ENCODE assay signal across 20 cellular contexts in the genomic region with DNA sequence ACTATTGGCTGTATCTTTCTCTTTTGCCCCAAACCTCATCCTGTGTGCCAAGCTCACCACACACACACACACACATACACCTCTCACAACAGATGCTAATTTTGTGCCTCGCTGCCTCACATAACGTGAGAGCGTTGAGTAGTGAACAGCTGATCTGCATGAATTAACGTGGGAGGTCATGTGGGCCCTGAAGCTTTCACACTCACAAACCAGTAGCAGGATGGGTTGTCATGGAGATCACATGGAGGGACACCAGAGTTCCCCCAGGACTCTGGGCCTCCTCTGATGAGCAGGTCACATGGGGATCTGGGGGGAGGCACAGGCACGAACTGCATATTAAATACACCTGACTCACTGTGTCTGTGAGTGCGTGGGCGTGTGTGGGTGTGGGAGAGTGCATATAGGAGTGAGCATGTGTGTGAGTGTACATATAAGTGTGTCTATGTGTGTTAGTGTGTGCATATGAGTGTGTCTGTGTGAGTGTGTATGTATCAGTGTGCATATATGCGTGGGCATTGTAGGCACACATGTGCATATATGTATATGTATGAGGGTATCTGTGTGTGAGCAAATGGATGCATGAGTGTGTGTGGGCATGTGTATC.
DNase-seq lines count a peak whose midpoint lies in the region; ATAC-seq and TF ChIP-seq lines count a peak whose summit lies in the region.
"Had no signal": no experiment of that assay in that cellular context is flagged by ENCODE, and none has a peak within 500 bp of the region (broad histone marks: within the 10 kb centered on the region; RNA-seq: fewer than 3 reads in every experiment).

No MANE protein-coding gene starts in this region.

- intact Hi-C loops in PC-3 (cut with micrococcal nuclease) = loop anchor here (2.0 to 10.0 kb wide), 3 partner anchors 64 to 447 kb away; no protein-coding TSS in a partner anchor

- no peak overlapping the region for H2AFZ ChIP-seq in PC-3 (ENCODE audit: low read length)

- no peak overlapping the region for H3K4me3 ChIP-seq in PC-3 (ENCODE audit: low read length)

- no peaks in the 10 kb centered on the region for H3K79me2 ChIP-seq in PC-3 (ENCODE audit: low read length)

- POLR2A ChIA-PET in PC-3 (lab: Charles Lee; ENCODE audit: unreplicated experiment) = interaction anchor here (0.6 to 0.7 kb wide), 3 partner anchors 56 to 452 kb away, joined by 3 to 6 read pairs (median 4); no protein-coding TSS in a partner anchor

- no peaks in the 10 kb centered on the region for H3F3A ChIP-seq in PC-3 (ENCODE audit: low read length, unreplicated experiment)

- H3K27ac ChIP-seq in PC-3 (ENCODE audit: low read length) = peak overlapping the region; percentile 83
- H3K27ac ChIP-seq: HL-60 had no signal

- H3K36me3 ChIP-seq in PC-3 (ENCODE audit: low read depth, low read length) = no peaks in the 10 kb centered on the region

- H3K4me2 ChIP-seq in PC-3 (ENCODE audit: low read length) = peak overlapping the region; percentile 37

- peaks cover 50% of the 10 kb centered on the region for H3K4me1 ChIP-seq in PC-3 (ENCODE audit: insufficient read depth, low read length)

- no peaks in the 10 kb centered on the region for H4K20me1 ChIP-seq in PC-3 (ENCODE audit: low read length)

- peak; percentile 1 to 5 for DNase-seq in stimulated activated CD4-positive, alpha-beta T cell treated with anti-CD3 and anti-CD28 coated beads, Interleukin-1b, Interleukin-23, amount 100 ng/mL, for 4 hours (ENCODE audit: low read depth in 2 of 2)
- no peak for DNase-seq in stimulated activated CD4-positive, alpha-beta T cell treated with anti-CD3 and anti-CD28 coated beads, Interleukin-4, amount 100 ng/mL, for 1 hour
- peak; percentile 38 for DNase-seq in PC-3
- DNase-seq in kidney tubule cell (ENCODE audit: low spot score) = peak; percentile 57
- DNase-seq in cortex of kidney (lab: John Stamatoyannopoulos, UW) = no peak
- DNase-seq: activated CD4-positive, alpha-beta memory T cell treated with anti-CD3 and anti-CD28 coated beads for 36 hours; activated naive CD8-positive, alpha-beta T cell treated with anti-CD3 and anti-CD28 coated beads, Interleukin-2, amount 50 U/mL, for 24 hours; activated T-cell treated with anti-CD3 and anti-CD28 coated beads, Interleukin-2, amount 50 U/mL, for 72 hours; effector CD8-positive, alpha-beta T cell; GF-D8; GOT3; islet precursor cell; KBM-7; NCI-H2107; T-cell had no signal

- CTCF ChIA-PET in PC-3 (lab: Charles Lee) = interaction anchor here (0.7 kb wide), 1 partner anchor 772 kb away, joined by 3 read pairs; no protein-coding TSS in a partner anchor

- H3K9me2 ChIP-seq in PC-3 (replicated peaks; ENCODE audit: low read length) = no peaks in the 10 kb centered on the region

- H3K9ac ChIP-seq in PC-3 (ENCODE audit: low read length) = peak overlapping the region; percentile 47

- H3K27me3 ChIP-seq in PC-3 (ENCODE audit: low read length) = no peaks in the 10 kb centered on the region

- BruUV-seq in PC-3 (replicated peaks; lab: Mats Ljungman, UMichigan) = TSS peak; percentile 50

- no peaks in the 10 kb centered on the region for H3K9me3 ChIP-seq in PC-3 (ENCODE audit: low read length)

- no peak for TF ChIP-seq CTCF in PC-3 (conservative IDR thresholded peaks at IDR 0.05; ENCODE audit: low read depth, low read length)

- ATAC-seq in PC-3 (peak; percentile 10), esophagus mucosa (no peak), GM19328 (IDR thresholded peaks at IDR 0.05; ENCODE audit: unreplicated experiment) (no peak), GM18498 (IDR thresholded peaks at IDR 0.05; ENCODE audit: unreplicated experiment) (no peak)
- ATAC-seq: activated naive CD8-positive, alpha-beta T cell treated with anti-CD3 and anti-CD28 coated beads, Interleukin-2, amount 50 U/mL, for 24 hours; activated T-cell treated with anti-CD3 and anti-CD28 coated beads, Interleukin-2, amount 50 U/mL, for 72 hours; sciatic nerve; T-cell had no signal

Comparison
In these comparisons a context has a peak if more than half of its experiments do, and no peak if none do; other contexts are left out.
1. DNase-seq: peak in stimulated activated CD4-positive, alpha-beta T cell treated with anti-CD3 and anti-CD28 coated beads, Interleukin-1b, Interleukin-23, amount 100 ng/mL, for 4 hours (2 of 2), PC-3 (single experiment) and kidney tubule cell (single experiment); none in stimulated activated CD4-positive, alpha-beta T cell treated with anti-CD3 and anti-CD28 coated beads, Interleukin-4, amount 100 ng/mL, for 1 hour (single experiment) and cortex of kidney (single experiment).